Comparison of ENCODE assay signal across 9 cellular contexts in genomic region chr2:98768765-98769476, GRCh38. TPM values are rescaled to one million over a fixed set of nuclear protein-coding genes. Genes with fewer than 3 reads are reported as not detected.
DNase-seq lines count a peak whose midpoint lies in the region; ATAC-seq, FAIRE-seq and TF ChIP-seq lines count a peak whose summit lies in the region.
"Had no signal": no experiment of that assay in that cellular context is flagged by ENCODE, and none has a peak within 500 bp of the region (broad histone marks: within the 10 kb centered on the region; RNA-seq: fewer than 3 reads in every experiment).

No MANE protein-coding gene starts in this region.

- no peaks in the 10 kb centered on the region for H3K9me3 ChIP-seq in astrocyte (ENCODE audit: insufficient read depth, low read depth, low read length)

- no peak for TF ChIP-seq CTCF in astrocyte (IDR thresholded peaks at IDR 0.05; ENCODE audit: insufficient read depth, low read depth, low read length)

- no peaks in the 10 kb centered on the region for H3K79me2 ChIP-seq in astrocyte (ENCODE audit: insufficient read depth, low read length)

- H3K36me3 Mint-ChIP-seq in astrocyte (ENCODE audit: low read depth, unreplicated experiment) = no peaks in the 10 kb centered on the region

- H3K27ac Mint-ChIP-seq in astrocyte (ENCODE audit: unreplicated experiment) = no peak overlapping the region

- no peak for FAIRE-seq in astrocyte (lab: Jason Lieb, UNC)

- no peak overlapping the region for H3K27ac ChIP-seq in astrocyte (ENCODE audit: low read depth, low read length)

- peaks cover 9% of the 10 kb centered on the region for H3K9me3 Mint-ChIP-seq in astrocyte (ENCODE audit: unreplicated experiment)

- DNase-seq in DMS 273 treated with DMSO at 0.1 percent for 48 hours (lab: John Stamatoyannopoulos, UW) = peak; percentile 75
- peak; percentile 7 for DNase-seq in NCI-H146 treated with DMSO at 0.1 percent for 48 hours (lab: John Stamatoyannopoulos, UW; ENCODE audit: unreplicated experiment)
- DNase-seq in astrocyte (ENCODE audit: low read depth) = peak; percentile 54
- DNase-seq in mucosa of gallbladder (ENCODE audit: low spot score) = peak; percentile 32
- DNase-seq in GM19240 (ENCODE audit: insufficient read length, low spot score) = no peak
- DNase-seq: mesenchymal stem cell had no signal

- peaks cover 15% of the 10 kb centered on the region for H3K4me1 ChIP-seq in astrocyte (ENCODE audit: insufficient read depth, low read length)

- H3K4me2 ChIP-seq in astrocyte (ENCODE audit: low read length) = no peak overlapping the region

- H3K4me3 ChIP-seq in astrocyte (ENCODE audit: insufficient read depth, low read depth, low read length) = no peak overlapping the region

- no peak overlapping the region for H3K9ac ChIP-seq in astrocyte (ENCODE audit: low read length)

- ATAC-seq in GM18519 (IDR thresholded peaks at IDR 0.05; ENCODE audit: low FRiP score, unreplicated experiment) (no peak), HG02763 (IDR thresholded peaks at IDR 0.05; ENCODE audit: unreplicated experiment) (no peak), GM19351 (IDR thresholded peaks at IDR 0.05; ENCODE audit: unreplicated experiment) (no peak)

- H4K20me1 ChIP-seq in astrocyte (ENCODE audit: insufficient read depth, low read length) = no peaks in the 10 kb centered on the region

- no peak overlapping the region for H3K4me3 Mint-ChIP-seq in astrocyte (ENCODE audit: unreplicated experiment)

- no peaks in the 10 kb centered on the region for H3K36me3 ChIP-seq in astrocyte (ENCODE audit: insufficient read depth, low read length)

- H2AFZ ChIP-seq in astrocyte (ENCODE audit: low read depth, low read length) = no peak overlapping the region

- H3K4me1 Mint-ChIP-seq in astrocyte (ENCODE audit: low read depth, unreplicated experiment) = peaks cover 14% of the 10 kb centered on the region

- H3K27me3 ChIP-seq in astrocyte (ENCODE audit: insufficient read depth, low read length) = no peaks in the 10 kb centered on the region

- H3K27me3 Mint-ChIP-seq in astrocyte (ENCODE audit: low read depth, unreplicated experiment) = peaks cover 19% of the 10 kb centered on the region

RNA-seq across cellular contexts. Expression of gene MGAT4A, which starts 38.0 kb away (rescaled TPM):
- total RNA-seq in astrocyte (1.2 and 1.7 TPM in 2 replicates), mucosa of gallbladder (34.4 TPM)

Comparison
In these comparisons a context has a peak if more than half of its experiments do, and no peak if none do; other contexts are left out.
1. RNA of gene MGAT4A, which starts 38.0 kb away (total RNA-seq): 34.4 TPM in mucosa of gallbladder (single experiment); 1.2 to 1.7 TPM in astrocyte; every median in the first group is over 10 times any median in the second.